In genomic region chr1:9166289-9167235, GRCh38 we compare ENCODE assay signal across 13 cellular contexts. TPM values are rescaled to one million over a fixed set of nuclear protein-coding genes. Genes with fewer than 3 reads are reported as not detected.
A peak's percentile ranks its signal among the peaks of the same experiment; 100 is the strongest.
DNase-seq lines count a peak whose midpoint lies in the region; FAIRE-seq and TF ChIP-seq lines count a peak whose summit lies in the region.
"Had no signal": no experiment of that assay in that cellular context is flagged by ENCODE, and none has a peak within 500 bp of the region (broad histone marks: within the 10 kb centered on the region; RNA-seq: fewer than 3 reads in every experiment).

No MANE protein-coding gene starts in this region.

- H4K20me1 ChIP-seq in BLaER1 (peaks cover 44% of the 10 kb centered on the region; the same call in 1 of the 2 replicates), hepatocyte (ENCODE audit: insufficient read depth, poor library complexity, severe bottlenecking) (peaks cover 6% of the 10 kb centered on the region)

- H3K27ac ChIP-seq in BLaER1 (peak overlapping the region; percentile 41; the same call in 1 of the 2 replicates), esophagus squamous epithelium (peak overlapping the region in 3 of 4 donors; percentile 90 to 95 (median 93)), neuronal stem cell (replicated peaks; ENCODE audit: low read length) (no peak overlapping the region), hepatocyte (no peak overlapping the region), prostate gland (no peak overlapping the region)
- H3K27ac ChIP-seq: testis had no signal

- no peak overlapping the region for H3K23ac ChIP-seq in neuronal stem cell (ENCODE audit: low read depth, low read length, poor library complexity)

- H3K4me3 ChIP-seq in BLaER1 (no peak overlapping the region), esophagus squamous epithelium (no peak overlapping the region), neuronal stem cell (ENCODE audit: low read length in 2 of 2) (no peak overlapping the region), hepatocyte (no peak overlapping the region), prostate gland (no peak overlapping the region)
- H3K4me3 ChIP-seq: testis had no signal

- H3K4me1 ChIP-seq in BLaER1 (peaks cover 52% of the 10 kb centered on the region), esophagus squamous epithelium (peaks cover 34 to 72% (median 36%) of the 10 kb centered on the region in 3 donors), neuronal stem cell (ENCODE audit: control insufficient read depth in 2 of 2, insufficient read depth in 1 of 2, low read depth in 1 of 2, low read length in 2 of 2) (peaks cover 0 to 15% of the 10 kb centered on the region in 2 donors), hepatocyte (ENCODE audit: insufficient read depth) (peaks cover 28% of the 10 kb centered on the region), prostate gland (replicated peaks) (no peaks in the 10 kb centered on the region)

- H3K9me3 ChIP-seq in BLaER1 = no peaks in the 10 kb centered on the region
- H3K9me3 ChIP-seq in esophagus squamous epithelium = no peaks in the 10 kb centered on the region
- peaks cover 0 to 2% of the 10 kb centered on the region in 2 donors for H3K9me3 ChIP-seq in neuronal stem cell (replicated peaks in 1 of 2; ENCODE audit: control insufficient read depth in 2 of 2, insufficient read depth in 1 of 2, low read depth in 1 of 2, low read length in 2 of 2)
- H3K9me3 ChIP-seq in hepatocyte (ENCODE audit: low read depth) = no peaks in the 10 kb centered on the region
- H3K9me3 ChIP-seq in prostate gland = no peaks in the 10 kb centered on the region
- H3K9me3 ChIP-seq: testis had no signal

- no peak overlapping the region for H2BK5ac ChIP-seq in neuronal stem cell (ENCODE audit: low read length)

- peak overlapping the region; percentile 75 for H3K4me2 ChIP-seq in BLaER1
- H3K4me2 ChIP-seq in neuronal stem cell (ENCODE audit: insufficient read depth, low read length, poor library complexity, severe bottlenecking) = no peak overlapping the region
- no peak overlapping the region for H3K4me2 ChIP-seq in hepatocyte

- DNase-seq in RCC 7860 (ENCODE audit: low spot score) (peak; percentile 81), esophagus squamous epithelium (lab: John Stamatoyannopoulos, UW) (no peak), neuronal stem cell (ENCODE audit: low spot score) (no peak), hepatocyte (ENCODE audit: low spot score) (no peak), NCI-H1930 (lab: John Stamatoyannopoulos, UW) (no peak), prostate gland (ENCODE audit: low spot score) (no peak), NCI-H1417 treated with DMSO at 0.1 percent for 48 hours (lab: John Stamatoyannopoulos, UW) (no peak)
- DNase-seq: activated CD4-positive, alpha-beta T cell treated with anti-CD3 and anti-CD28 coated beads for 4 hours; GOT3; NCI-H82; testis had no signal

- H2AFZ ChIP-seq in neuronal stem cell (ENCODE audit: low read length) (no peak overlapping the region), hepatocyte (no peak overlapping the region)

- H3K36me3 ChIP-seq in BLaER1 (no peaks in the 10 kb centered on the region), esophagus squamous epithelium (no peaks in the 10 kb centered on the region), neuronal stem cell (replicated peaks in 1 of 2; ENCODE audit: control insufficient read depth in 2 of 2, insufficient read depth in 2 of 2, low read length in 2 of 2) (peaks cover 0 to 10% of the 10 kb centered on the region in 2 donors), hepatocyte (replicated peaks; ENCODE audit: insufficient read depth, low read depth) (no peaks in the 10 kb centered on the region), prostate gland (no peaks in the 10 kb centered on the region)

- H4K91ac ChIP-seq in neuronal stem cell (ENCODE audit: low read depth, low read length, poor library complexity) = no peak overlapping the region

- no peak overlapping the region for H2BK120ac ChIP-seq in neuronal stem cell (ENCODE audit: low read depth, low read length)

- peak overlapping the region; percentile 21 for H2AK5ac ChIP-seq in neuronal stem cell (ENCODE audit: low read depth, low read length)

- intact Hi-C loops in esophagus squamous epithelium (cut with DNase I) (no loop called here), prostate gland (cut with DNase I) (no loop called here)

- no peak overlapping the region for H4K8ac ChIP-seq in neuronal stem cell (ENCODE audit: low read depth, low read length)

- H3K4ac ChIP-seq in neuronal stem cell (ENCODE audit: low read length) = no peak overlapping the region

- TF ChIP-seq POLR2A in esophagus squamous epithelium (IDR thresholded peaks at IDR 0.05) = no peak
- no peak for TF ChIP-seq POLR2A in prostate gland (IDR thresholded peaks at IDR 0.05)

- peaks cover 58% of the 10 kb centered on the region for H3K79me2 ChIP-seq in hepatocyte

- no peak overlapping the region for H2BK12ac ChIP-seq in neuronal stem cell (ENCODE audit: low read length)

- peak overlapping the region; percentile 4 for H3K18ac ChIP-seq in neuronal stem cell (ENCODE audit: low read length)

- H3K14ac ChIP-seq in neuronal stem cell (ENCODE audit: low read length) = no peak overlapping the region

- WGBS in esophagus squamous epithelium, 2 donors = 86 to 93% methylated on average over 15 to 23 of the region's 27 CpGs
- no CpG with 5 or more reads among the region's 27 CpGs for WGBS in neuronal stem cell (ENCODE audit: extremely low coverage in 2 of 2, insufficient read length in 2 of 2, insufficient replicate concordance in 1 of 2), 2 donors
- WGBS in hepatocyte (ENCODE audit: low lambda C conversion rate, missing lambda C conversion rate) = 88% methylated on average over 27 of the region's 27 CpGs
- WGBS in prostate gland = 86% methylated on average over 26 of the region's 27 CpGs

- no peaks in the 10 kb centered on the region for H3K9me2 ChIP-seq in hepatocyte (replicated peaks; ENCODE audit: insufficient read depth)

- FAIRE-seq in RCC 7860 (lab: Jason Lieb, UNC) = peak; percentile 82
- FAIRE-seq: D721Med had no signal

- no peak overlapping the region for H2BK15ac ChIP-seq in neuronal stem cell (ENCODE audit: low read length)

- H3K79me1 ChIP-seq in neuronal stem cell (ENCODE audit: low read depth, low read length) = peaks cover 6% of the 10 kb centered on the region

- H3K9ac ChIP-seq in BLaER1 (no peak overlapping the region), neuronal stem cell (ENCODE audit: low read depth, low read length, poor library complexity) (no peak overlapping the region)

- H3K27me3 ChIP-seq in BLaER1 (no peaks in the 10 kb centered on the region), esophagus squamous epithelium (no peaks in the 10 kb centered on the region), neuronal stem cell (ENCODE audit: control insufficient read depth in 3 of 3, insufficient read depth in 3 of 3, low read depth in 1 of 3, low read length in 3 of 3) (no peaks in the 10 kb centered on the region), hepatocyte (no peaks in the 10 kb centered on the region), prostate gland (replicated peaks; ENCODE audit: insufficient read depth) (no peaks in the 10 kb centered on the region)
- H3K27me3 ChIP-seq: testis had no signal

- no peak for TF ChIP-seq CTCF in esophagus squamous epithelium (IDR thresholded peaks at IDR 0.05)
- TF ChIP-seq CTCF in hepatocyte (IDR thresholded peaks at IDR 0.05; ENCODE audit: poor library complexity) = no peak
- no peak for TF ChIP-seq CTCF in prostate gland (IDR thresholded peaks at IDR 0.05)

RNA-seq across cellular contexts. Expression of gene GPR157, which starts 37.7 kb away (rescaled TPM):
- total RNA-seq in esophagus squamous epithelium (10 to 100 TPM; 28.5 to 57.4 (median 30.2) TPM), hepatocyte (15.3 and 18.6 TPM in 2 replicates), prostate gland (10 to 100 TPM in 1 of 2 donors, 1 to 10 TPM in 1; 5.6 to 10.7 TPM)
- 2.3 TPM for polyA plus RNA-seq in neuronal stem cell (2013, experiment 1 of 2)
- polyA plus RNA-seq in neuronal stem cell (2013, experiment 2 of 2) = 6.1 TPM
- polyA plus RNA-seq in hepatocyte = 6.9 and 14.4 TPM in 2 replicates

Comparison
In these comparisons a context has a peak if more than half of its experiments do, and no peak if none do; other contexts are left out.
1. H3K27ac ChIP-seq: peak in BLaER1 (single experiment) and esophagus squamous epithelium (3 of 4); none in neuronal stem cell (single experiment), hepatocyte (single experiment) and prostate gland (0 of 2).